Comparison of ENCODE assay signal across 1 cellular context in genomic region chr2:206159346-206160123, GRCh38.
TF ChIP-seq lines count a peak whose summit lies in the region.

Gene EEF1B2 (plus strand): TSS chr2:206159895. CDS start chr2:206159980, 85 bp downstream.
Gene NDUFS1 (minus strand): TSS chr2:206159444. CDS start chr2:206153678, 5,766 bp downstream.

TF ChIP-seq in K562, 482 proteins besides CTCF, POLR2A, EP300 and RAD21 (continued from another document and continues in another):
- TF ChIP-seq VEZF1 (CRISPR knock-in tag; IDR thresholded peaks at IDR 0.05): peak; percentile 82
- TF ChIP-seq YBX1 (IDR thresholded peaks at IDR 0.05): no peak
- no peak for TF ChIP-seq TCFL5 (CRISPR knock-in tag; conservative IDR thresholded peaks at IDR 0.05)
- no peak for TF ChIP-seq HNRNPH1 (optimal IDR thresholded peaks at IDR 0.05; ENCODE audit: low read depth, low read length)
- no peak for TF ChIP-seq ZNF589 (CRISPR knock-in tag; IDR thresholded peaks at IDR 0.05; ENCODE audit: low read depth)
- no peak for TF ChIP-seq ZNF57 (CRISPR knock-in tag; IDR thresholded peaks at IDR 0.05)
- no peak for TF ChIP-seq ZNF316 (IDR thresholded peaks at IDR 0.05)
- TF ChIP-seq DACH1 (IDR thresholded peaks at IDR 0.05; ENCODE audit: partially characterized antibody): no peak
- no peak for TF ChIP-seq HNRNPK (IDR thresholded peaks at IDR 0.05; ENCODE audit: low read depth, low read length, poor library complexity, severe bottlenecking)
- peak; percentile 43 to 82 for TF ChIP-seq E2F6 (IDR thresholded peaks at IDR 0.05; ENCODE audit: borderline replicate concordance in 1 of 2, extremely low read depth in 1 of 2, insufficient read depth in 1 of 2, insufficient read length in 1 of 2, low read depth in 1 of 2, low read length in 1 of 2, poor library complexity in 1 of 2, severe bottlenecking in 1 of 2)
- peak; percentile 51; the same call in 1 of the 2 replicates for TF ChIP-seq POLR2AphosphoS5 (IDR thresholded peaks at IDR 0.05; ENCODE audit: control insufficient read depth, insufficient read depth, low read depth, low read length)
- TF ChIP-seq XRCC5 (IDR thresholded peaks at IDR 0.05; ENCODE audit: low read depth, low read length): 0 out of 2 replicates have a peak, but pooled peaks have one; percentile 27
- TF ChIP-seq DNMT1 (IDR thresholded peaks at IDR 0.05): no peak
- peak; percentile 38; the same call in 1 of the 2 replicates for TF ChIP-seq RB1 (IDR thresholded peaks at IDR 0.05; ENCODE audit: low read depth)
- TF ChIP-seq ZNF785 (CRISPR knock-in tag; IDR thresholded peaks at IDR 0.05): no peak
- no peak for TF ChIP-seq ZZZ3 (IDR thresholded peaks at IDR 0.05)
- no peak for TF ChIP-seq TARDBP (IDR thresholded peaks at IDR 0.05)
- TF ChIP-seq PML (IDR thresholded peaks at IDR 0.05; ENCODE audit: low read length): no peak
- no peak for TF ChIP-seq PRMT5 (CRISPR knock-in tag; IDR thresholded peaks at IDR 0.05)
- no peak for TF ChIP-seq SMAD2 (IDR thresholded peaks at IDR 0.05; ENCODE audit: low read depth, low read length)
- TF ChIP-seq ZNF77 (CRISPR knock-in tag; IDR thresholded peaks at IDR 0.05): no peak
- no peak for TF ChIP-seq CEBPB (tag; IDR thresholded peaks at IDR 0.05)
- peak; percentile 83 for TF ChIP-seq TAF1 (IDR thresholded peaks at IDR 0.05; ENCODE audit: control insufficient read depth, extremely low read depth, insufficient read depth, low read length, severe bottlenecking)
- no peak for TF ChIP-seq FOS (IDR thresholded peaks at IDR 0.05; ENCODE audit: extremely low read depth, insufficient read length)
- peak; percentile 65 for TF ChIP-seq USF2 (CRISPR knock-in tag; IDR thresholded peaks at IDR 0.05)
- TF ChIP-seq ZNF780A (CRISPR knock-in tag; IDR thresholded peaks at IDR 0.05): no peak
- TF ChIP-seq RCOR1 (IDR thresholded peaks at IDR 0.05; ENCODE audit: borderline replicate concordance in 1 of 2, low read depth in 2 of 2, low read length in 2 of 2): no peak
- no peak for TF ChIP-seq MAFK (IDR thresholded peaks at IDR 0.05; ENCODE audit: low read length)
- no peak for TF ChIP-seq KDM5B (IDR thresholded peaks at IDR 0.05; ENCODE audit: insufficient replicate concordance, low read depth, low read length)
- TF ChIP-seq RAD51 (IDR thresholded peaks at IDR 0.05; ENCODE audit: borderline replicate concordance, low read depth): no peak; the same call in 1 of the 2 replicates
- peak; percentile 71 for TF ChIP-seq CXXC5 (CRISPR knock-in tag; IDR thresholded peaks at IDR 0.05)
- TF ChIP-seq TEAD4 (IDR thresholded peaks at IDR 0.05; ENCODE audit: low read length): no peak
- no peak for TF ChIP-seq TEAD4 (CRISPR knock-in tag; IDR thresholded peaks at IDR 0.05; ENCODE audit: borderline replicate concordance)
- no peak for TF ChIP-seq WHSC1 (IDR thresholded peaks at IDR 0.05; ENCODE audit: low read length)
- TF ChIP-seq ZBTB43 (CRISPR knock-in tag; IDR thresholded peaks at IDR 0.05): no peak
- TF ChIP-seq SMAD3 (CRISPR knock-in tag; conservative IDR thresholded peaks at IDR 0.05): no peak
- TF ChIP-seq SRSF9 (IDR thresholded peaks at IDR 0.05; ENCODE audit: borderline replicate concordance, low read depth, low read length): no peak
- no peak for TF ChIP-seq POLR3G (IDR thresholded peaks at IDR 0.05; ENCODE audit: extremely low read depth, insufficient read length, insufficient replicate concordance)
- TF ChIP-seq ZNF212 (CRISPR knock-in tag; IDR thresholded peaks at IDR 0.05): no peak
- no peak for TF ChIP-seq BRF1 (IDR thresholded peaks at IDR 0.05; ENCODE audit: borderline replicate concordance, extremely low read depth, insufficient read length)
- TF ChIP-seq, protein P1, sequence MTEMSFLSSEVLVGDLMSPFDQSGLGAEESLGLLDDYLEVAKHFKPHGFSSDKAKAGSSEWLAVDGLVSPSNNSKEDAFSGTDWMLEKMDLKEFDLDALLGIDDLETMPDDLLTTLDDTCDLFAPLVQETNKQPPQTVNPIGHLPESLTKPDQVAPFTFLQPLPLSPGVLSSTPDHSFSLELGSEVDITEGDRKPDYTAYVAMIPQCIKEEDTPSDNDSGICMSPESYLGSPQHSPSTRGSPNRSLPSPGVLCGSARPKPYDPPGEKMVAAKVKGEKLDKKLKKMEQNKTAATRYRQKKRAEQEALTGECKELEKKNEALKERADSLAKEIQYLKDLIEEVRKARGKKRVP (CRISPR knock-in tag; IDR thresholded peaks at IDR 0.05): no peak
- no peak for TF ChIP-seq TCF3 (CRISPR knock-in tag; IDR thresholded peaks at IDR 0.05)
- peak; percentile 77 for TF ChIP-seq POLR2H (tag; IDR thresholded peaks at IDR 0.05; ENCODE audit: low read depth)
- no peak for TF ChIP-seq PPARD (CRISPR knock-in tag; IDR thresholded peaks at IDR 0.05)
- no peak for TF ChIP-seq ZC3H8 (IDR thresholded peaks at IDR 0.05)
- no peak for TF ChIP-seq BRD4 (IDR thresholded peaks at IDR 0.05)
- no peak for TF ChIP-seq RUNX1 (IDR thresholded peaks at IDR 0.05; ENCODE audit: low read depth)
- no peak for TF ChIP-seq FOXJ3 (CRISPR knock-in tag; IDR thresholded peaks at IDR 0.05)
- no peak for TF ChIP-seq CGGBP1 (CRISPR knock-in tag; IDR thresholded peaks at IDR 0.05)
- TF ChIP-seq, protein P2, sequence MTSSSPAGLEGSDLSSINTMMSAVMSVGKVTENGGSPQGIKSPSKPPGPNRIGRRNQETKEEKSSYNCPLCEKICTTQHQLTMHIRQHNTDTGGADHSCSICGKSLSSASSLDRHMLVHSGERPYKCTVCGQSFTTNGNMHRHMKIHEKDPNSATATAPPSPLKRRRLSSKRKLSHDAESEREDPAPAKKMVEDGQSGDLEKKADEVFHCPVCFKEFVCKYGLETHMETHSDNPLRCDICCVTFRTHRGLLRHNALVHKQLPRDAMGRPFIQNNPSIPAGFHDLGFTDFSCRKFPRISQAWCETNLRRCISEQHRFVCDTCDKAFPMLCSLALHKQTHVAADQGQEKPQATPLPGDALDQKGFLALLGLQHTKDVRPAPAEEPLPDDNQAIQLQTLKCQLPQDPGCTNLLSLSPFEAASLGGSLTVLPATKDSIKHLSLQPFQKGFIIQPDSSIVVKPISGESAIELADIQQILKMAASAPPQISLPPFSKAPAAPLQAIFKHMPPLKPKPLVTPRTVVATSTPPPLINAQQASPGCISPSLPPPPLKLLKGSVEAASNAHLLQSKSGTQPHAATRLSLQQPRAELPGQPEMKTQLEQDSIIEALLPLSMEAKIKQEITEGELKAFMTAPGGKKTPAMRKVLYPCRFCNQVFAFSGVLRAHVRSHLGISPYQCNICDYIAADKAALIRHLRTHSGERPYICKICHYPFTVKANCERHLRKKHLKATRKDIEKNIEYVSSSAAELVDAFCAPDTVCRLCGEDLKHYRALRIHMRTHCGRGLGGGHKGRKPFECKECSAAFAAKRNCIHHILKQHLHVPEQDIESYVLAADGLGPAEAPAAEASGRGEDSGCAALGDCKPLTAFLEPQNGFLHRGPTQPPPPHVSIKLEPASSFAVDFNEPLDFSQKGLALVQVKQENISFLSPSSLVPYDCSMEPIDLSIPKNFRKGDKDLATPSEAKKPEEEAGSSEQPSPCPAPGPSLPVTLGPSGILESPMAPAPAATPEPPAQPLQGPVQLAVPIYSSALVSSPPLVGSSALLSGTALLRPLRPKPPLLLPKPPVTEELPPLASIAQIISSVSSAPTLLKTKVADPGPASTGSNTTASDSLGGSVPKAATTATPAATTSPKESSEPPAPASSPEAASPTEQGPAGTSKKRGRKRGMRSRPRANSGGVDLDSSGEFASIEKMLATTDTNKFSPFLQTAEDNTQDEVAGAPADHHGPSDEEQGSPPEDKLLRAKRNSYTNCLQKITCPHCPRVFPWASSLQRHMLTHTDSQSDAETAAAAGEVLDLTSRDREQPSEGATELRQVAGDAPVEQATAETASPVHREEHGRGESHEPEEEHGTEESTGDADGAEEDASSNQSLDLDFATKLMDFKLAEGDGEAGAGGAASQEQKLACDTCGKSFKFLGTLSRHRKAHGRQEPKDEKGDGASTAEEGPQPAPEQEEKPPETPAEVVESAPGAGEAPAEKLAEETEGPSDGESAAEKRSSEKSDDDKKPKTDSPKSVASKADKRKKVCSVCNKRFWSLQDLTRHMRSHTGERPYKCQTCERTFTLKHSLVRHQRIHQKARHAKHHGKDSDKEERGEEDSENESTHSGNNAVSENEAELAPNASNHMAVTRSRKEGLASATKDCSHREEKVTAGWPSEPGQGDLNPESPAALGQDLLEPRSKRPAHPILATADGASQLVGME (CRISPR knock-in tag; IDR thresholded peaks at IDR 0.05): no peak
- peak; percentile 85 for TF ChIP-seq MAX (CRISPR knock-in tag; IDR thresholded peaks at IDR 0.05)
- no peak for TF ChIP-seq RBM34 (IDR thresholded peaks at IDR 0.05; ENCODE audit: borderline replicate concordance, insufficient read depth, low read length)
- no peak for TF ChIP-seq ZNF146 (CRISPR knock-in tag; IDR thresholded peaks at IDR 0.05; ENCODE audit: unreplicated experiment)
- no peak for TF ChIP-seq ZNF408 (CRISPR knock-in tag; IDR thresholded peaks at IDR 0.05; ENCODE audit: low read depth)
- peak; percentile 35; the same call in 1 of the 2 replicates for TF ChIP-seq SOX6 (IDR thresholded peaks at IDR 0.05)
- no peak for TF ChIP-seq KLF6 (CRISPR knock-in tag; IDR thresholded peaks at IDR 0.05; ENCODE audit: borderline replicate concordance)
- peak; percentile 97 for TF ChIP-seq NR2C1 (IDR thresholded peaks at IDR 0.05)
- peak; percentile 98 for TF ChIP-seq NR2C1 (tag; IDR thresholded peaks at IDR 0.05)
- TF ChIP-seq ARID1B (IDR thresholded peaks at IDR 0.05): no peak
- no peak for TF ChIP-seq RBM14 (IDR thresholded peaks at IDR 0.05; ENCODE audit: borderline replicate concordance, insufficient read depth, low read depth, low read length)
- no peak for TF ChIP-seq ARID2 (IDR thresholded peaks at IDR 0.05)
- no peak for TF ChIP-seq ARID3A (IDR thresholded peaks at IDR 0.05; ENCODE audit: borderline replicate concordance, low read depth, low read length)
- TF ChIP-seq NEUROD1 (IDR thresholded peaks at IDR 0.05; ENCODE audit: borderline replicate concordance, low read depth, low read length, partially characterized antibody): peak; percentile 19
- TF ChIP-seq CREBBP (IDR thresholded peaks at IDR 0.05; ENCODE audit: low read depth, low read length): no peak
- TF ChIP-seq ZNF717 (CRISPR knock-in tag; IDR thresholded peaks at IDR 0.05): no peak
- TF ChIP-seq ETS2 (tag; IDR thresholded peaks at IDR 0.05; ENCODE audit: borderline replicate concordance, poor library complexity, severe bottlenecking): no peak
- no peak for TF ChIP-seq NCOR1 (IDR thresholded peaks at IDR 0.05)
